ENCODE assay signal across 2 cellular contexts in genomic region chr18:7273301-7273911, GRCh38.
TF ChIP-seq lines count a peak whose summit lies in the region.

No MANE protein-coding gene starts in this region.

TF ChIP-seq in GM23338, 12 proteins besides CTCF, POLR2A, EP300 and RAD21:
- TF ChIP-seq EZH2 (IDR thresholded peaks at IDR 0.05; ENCODE audit: low read depth, unreplicated experiment) (no peak), ZNF114 (CRISPR knock-in tag; IDR thresholded peaks at IDR 0.05) (no peak)

TF ChIP-seq in K562, 482 proteins besides CTCF, POLR2A, EP300 and RAD21:
- TF ChIP-seq, protein P1, sequence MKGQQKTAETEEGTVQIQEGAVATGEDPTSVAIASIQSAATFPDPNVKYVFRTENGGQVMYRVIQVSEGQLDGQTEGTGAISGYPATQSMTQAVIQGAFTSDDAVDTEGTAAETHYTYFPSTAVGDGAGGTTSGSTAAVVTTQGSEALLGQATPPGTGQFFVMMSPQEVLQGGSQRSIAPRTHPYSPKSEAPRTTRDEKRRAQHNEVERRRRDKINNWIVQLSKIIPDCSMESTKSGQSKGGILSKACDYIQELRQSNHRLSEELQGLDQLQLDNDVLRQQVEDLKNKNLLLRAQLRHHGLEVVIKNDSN (CRISPR knock-in tag; IDR thresholded peaks at IDR 0.05), result no peak
- TF ChIP-seq ZZZ3 (IDR thresholded peaks at IDR 0.05), result no peak
- no peak for TF ChIP-seq ZNF445 (CRISPR knock-in tag; IDR thresholded peaks at IDR 0.05; ENCODE audit: low read depth)
- TF ChIP-seq SAFB (IDR thresholded peaks at IDR 0.05; ENCODE audit: borderline replicate concordance, low read depth, low read length), result no peak
- TF ChIP-seq, protein P2, sequence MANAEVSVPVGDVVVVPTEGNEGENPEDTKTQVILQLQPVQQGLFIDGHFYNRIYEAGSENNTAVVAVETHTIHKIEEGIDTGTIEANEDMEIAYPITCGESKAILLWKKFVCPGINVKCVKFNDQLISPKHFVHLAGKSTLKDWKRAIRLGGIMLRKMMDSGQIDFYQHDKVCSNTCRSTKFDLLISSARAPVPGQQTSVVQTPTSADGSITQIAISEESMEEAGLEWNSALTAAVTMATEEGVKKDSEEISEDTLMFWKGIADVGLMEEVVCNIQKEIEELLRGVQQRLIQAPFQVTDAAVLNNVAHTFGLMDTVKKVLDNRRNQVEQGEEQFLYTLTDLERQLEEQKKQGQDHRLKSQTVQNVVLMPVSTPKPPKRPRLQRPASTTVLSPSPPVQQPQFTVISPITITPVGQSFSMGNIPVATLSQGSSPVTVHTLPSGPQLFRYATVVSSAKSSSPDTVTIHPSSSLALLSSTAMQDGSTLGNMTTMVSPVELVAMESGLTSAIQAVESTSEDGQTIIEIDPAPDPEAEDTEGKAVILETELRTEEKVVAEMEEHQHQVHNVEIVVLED (CRISPR knock-in tag; IDR thresholded peaks at IDR 0.05), result no peak
- TF ChIP-seq FOXM1 (IDR thresholded peaks at IDR 0.05; ENCODE audit: low read depth), result no peak
- TF ChIP-seq FOXM1 (CRISPR knock-in tag; IDR thresholded peaks at IDR 0.05; ENCODE audit: low read depth), result no peak
- TF ChIP-seq TBP (optimal IDR thresholded peaks at IDR 0.05; ENCODE audit: low read depth, low read length), result no peak
- no peak for TF ChIP-seq POU5F1 (IDR thresholded peaks at IDR 0.05; ENCODE audit: borderline replicate concordance, low read depth, low read length, partially characterized antibody)
- no peak for TF ChIP-seq BHLHE40 (IDR thresholded peaks at IDR 0.05; ENCODE audit: low read length)
- no peak for TF ChIP-seq ZNF311 (CRISPR knock-in tag; IDR thresholded peaks at IDR 0.05)
- TF ChIP-seq, protein P3, sequence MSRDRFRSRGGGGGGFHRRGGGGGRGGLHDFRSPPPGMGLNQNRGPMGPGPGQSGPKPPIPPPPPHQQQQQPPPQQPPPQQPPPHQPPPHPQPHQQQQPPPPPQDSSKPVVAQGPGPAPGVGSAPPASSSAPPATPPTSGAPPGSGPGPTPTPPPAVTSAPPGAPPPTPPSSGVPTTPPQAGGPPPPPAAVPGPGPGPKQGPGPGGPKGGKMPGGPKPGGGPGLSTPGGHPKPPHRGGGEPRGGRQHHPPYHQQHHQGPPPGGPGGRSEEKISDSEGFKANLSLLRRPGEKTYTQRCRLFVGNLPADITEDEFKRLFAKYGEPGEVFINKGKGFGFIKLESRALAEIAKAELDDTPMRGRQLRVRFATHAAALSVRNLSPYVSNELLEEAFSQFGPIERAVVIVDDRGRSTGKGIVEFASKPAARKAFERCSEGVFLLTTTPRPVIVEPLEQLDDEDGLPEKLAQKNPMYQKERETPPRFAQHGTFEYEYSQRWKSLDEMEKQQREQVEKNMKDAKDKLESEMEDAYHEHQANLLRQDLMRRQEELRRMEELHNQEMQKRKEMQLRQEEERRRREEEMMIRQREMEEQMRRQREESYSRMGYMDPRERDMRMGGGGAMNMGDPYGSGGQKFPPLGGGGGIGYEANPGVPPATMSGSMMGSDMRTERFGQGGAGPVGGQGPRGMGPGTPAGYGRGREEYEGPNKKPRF (IDR thresholded peaks at IDR 0.05; ENCODE audit: low read depth, low read length), result no peak
- no peak for TF ChIP-seq TAL1 (IDR thresholded peaks at IDR 0.05)
- no peak for TF ChIP-seq NFATC3 (IDR thresholded peaks at IDR 0.05)
